22 cellular contexts compared by ENCODE assay signal in the genomic region with DNA sequence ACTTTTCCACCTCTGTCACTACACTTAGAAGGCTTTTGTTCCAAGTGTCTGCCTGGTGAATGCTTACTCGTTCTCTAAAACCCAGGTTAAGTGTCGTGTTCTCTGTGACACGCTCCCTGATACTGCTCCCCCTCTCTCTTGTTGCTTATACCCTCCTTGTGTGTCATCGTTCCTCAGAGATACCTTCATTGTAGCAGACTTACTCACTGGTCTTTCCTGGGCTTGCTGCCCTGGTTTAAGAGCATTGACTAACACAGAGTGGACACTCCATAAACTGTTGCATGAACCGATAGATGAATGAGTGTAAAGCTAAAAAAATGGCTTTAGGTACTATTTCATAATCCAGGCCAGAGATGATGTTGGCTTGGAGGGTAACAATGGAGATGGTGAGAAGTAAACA.
A peak's percentile ranks its signal among the peaks of the same experiment; 100 is the strongest.
DNase-seq lines count a peak whose midpoint lies in the region; ATAC-seq and TF ChIP-seq lines count a peak whose summit lies in the region.
"Had no signal": no experiment of that assay in that cellular context is flagged by ENCODE, and none has a peak within 500 bp of the region (broad histone marks: within the 10 kb centered on the region; RNA-seq: fewer than 3 reads in every experiment).

No MANE protein-coding gene starts in this region.

- no peak overlapping the region for H3K27ac ChIP-seq in mammary epithelial cell (ENCODE audit: insufficient read depth, low read depth, low read length)
- H3K27ac ChIP-seq in RWPE2 (ENCODE audit: poor library complexity, severe bottlenecking) = no peak overlapping the region
- H3K27ac ChIP-seq: 22Rv1, BLaER1, body of pancreas, epithelial cell of prostate, PC-9 had no signal

- no peaks in the 10 kb centered on the region for H3K9me3 ChIP-seq in mammary epithelial cell (replicated peaks; ENCODE audit: insufficient read depth, low read length)
- H3K9me3 ChIP-seq in RWPE2 (ENCODE audit: severe bottlenecking) = no peaks in the 10 kb centered on the region
- H3K9me3 ChIP-seq: BLaER1, body of pancreas had no signal

- CTCF ChIA-PET in mammary epithelial cell (lab: Charles Lee; ENCODE audit: low non-redundant PET) = no interaction called here
- CTCF ChIA-PET in MCF 10A (lab: Yijun Ruan, JAX) = interaction anchor here (0.6 to 4.5 kb wide), 3 partner anchors 15 to 504 kb away, joined by 3 to 25 read pairs (median 3); no protein-coding TSS in a partner anchor

- in situ Hi-C loops in mammary epithelial cell (cut with MboI; ENCODE audit: low sequenced_read_pairs in 2 of 2) = loop anchor here in 1 of 2 donors (25.0 kb wide), 1 partner anchor 321 kb away; no protein-coding TSS in a partner anchor

- no peaks in the 10 kb centered on the region for H3K79me2 ChIP-seq in mammary epithelial cell (ENCODE audit: insufficient read depth, low read length)

- no peaks in the 10 kb centered on the region for H3K27me3 ChIP-seq in mammary epithelial cell (ENCODE audit: insufficient read depth, low read length)
- peaks cover 2% of the 10 kb centered on the region for H3K27me3 ChIP-seq in RWPE2 (ENCODE audit: insufficient read depth, poor library complexity, severe bottlenecking)
- H3K27me3 ChIP-seq: BLaER1, body of pancreas had no signal

- H3K4me2 ChIP-seq in mammary epithelial cell (ENCODE audit: insufficient read depth, low read depth, low read length) = no peak overlapping the region
- H3K4me2 ChIP-seq: BLaER1, PC-9 had no signal

- H3K36me3 ChIP-seq in mammary epithelial cell (ENCODE audit: insufficient read depth, low read length) (no peaks in the 10 kb centered on the region), RWPE2 (ENCODE audit: low read depth) (no peaks in the 10 kb centered on the region)
- H3K36me3 ChIP-seq: BLaER1 had no signal

- 73% methylated on average over 5 of the region's 5 CpGs for WGBS in mammary epithelial cell (ENCODE audit: low coverage, missing lambda C conversion rate)

- H2AFZ ChIP-seq in mammary epithelial cell (ENCODE audit: low read depth, low read length) = no peak overlapping the region
- H2AFZ ChIP-seq: PC-9 had no signal

- H4K20me1 ChIP-seq in mammary epithelial cell (ENCODE audit: insufficient read depth, low read length) = no peaks in the 10 kb centered on the region
- H4K20me1 ChIP-seq: BLaER1 had no signal

- peak; percentile 7 for DNase-seq in mammary epithelial cell
- DNase-seq in MCF 10A (ENCODE audit: unreplicated experiment) = no peak
- DNase-seq in RWPE2 (ENCODE audit: low spot score) = no peak
- DNase-seq in fibroblast of peridontal ligament (ENCODE audit: extremely low read depth) = peak; percentile 27
- no peak for DNase-seq in left cardiac atrium
- DNase-seq in NCI-H82 treated with DMSO at 0.1 percent for 48 hours (lab: John Stamatoyannopoulos, UW; ENCODE audit: unreplicated experiment) = no peak
- no peak for DNase-seq in activated CD4-positive, CD25-positive, alpha-beta regulatory T cell treated with anti-CD3 and anti-CD28 coated beads, Interleukin-2, amount 50 U/mL, for 72 hours
- DNase-seq: activated CD4-positive, alpha-beta memory T cell treated with anti-CD3 and anti-CD28 coated beads, Interleukin-2, amount 10 ng/mL, durations not matched to agents 7 days and 5 days; activated effector memory CD4-positive, alpha-beta T cell treated with anti-CD3 and anti-CD28 coated beads, Interleukin-2, amount 50 U/mL, for 16 hours; activated naive CD8-positive, alpha-beta T cell treated with anti-CD3 and anti-CD28 coated beads, Interleukin-2, amount 10 ng/mL, durations not matched to agents 7 days and 5 days; body of pancreas; kidney; MV-4-11; NCI-H510A; PC-9; stimulated activated naive CD8-positive, alpha-beta T cell treated with anti-CD3 and anti-CD28 coated beads, Interleukin-15, amount 100 ng/mL, for 72 hours; trophoblast cell had no signal

- H3K27me3 Mint-ChIP-seq in MCF 10A (ENCODE audit: insufficient read depth, unreplicated experiment) = peaks cover 47% of the 10 kb centered on the region

- ATAC-seq in RWPE2 (ENCODE audit: low read depth) = 0 out of 3 replicates have a peak, but pooled peaks have one; percentile 21
- no peak for ATAC-seq in left cardiac atrium
- ATAC-seq in GM21786 (IDR thresholded peaks at IDR 0.05; ENCODE audit: unreplicated experiment) = no peak
- ATAC-seq: body of pancreas; K562; stimulated activated naive CD8-positive, alpha-beta T cell treated with anti-CD3 and anti-CD28 coated beads, Interleukin-15, amount 100 ng/mL, for 72 hours had no signal

- H3K4me1 Mint-ChIP-seq in MCF 10A (ENCODE audit: insufficient read depth, unreplicated experiment) = no peaks in the 10 kb centered on the region
- H3K4me1 Mint-ChIP-seq: activated CD4-positive, alpha-beta memory T cell treated with anti-CD3 and anti-CD28 coated beads, Interleukin-2, amount 10 ng/mL, durations not matched to agents 7 days and 5 days; activated naive CD8-positive, alpha-beta T cell treated with anti-CD3 and anti-CD28 coated beads, Interleukin-2, amount 10 ng/mL, durations not matched to agents 7 days and 5 days; stimulated activated naive CD8-positive, alpha-beta T cell treated with anti-CD3 and anti-CD28 coated beads, Interleukin-15, amount 100 ng/mL, for 72 hours had no signal

- intact Hi-C loops in mammary epithelial cell (cut with micrococcal nuclease) (no loop called here), MCF 10A (cut with micrococcal nuclease) (loop anchor here (10.0 kb wide), 1 partner anchor 432 kb away; no protein-coding TSS in a partner anchor), left cardiac atrium (cut with DNase I) (loop anchor here (5.0 to 10.0 kb wide), 2 partner anchors 171 to 272 kb away; a partner anchor contains a TSS)

- no peaks in the 10 kb centered on the region for H3K9me3 Mint-ChIP-seq in MCF 10A (ENCODE audit: unreplicated experiment)
- H3K9me3 Mint-ChIP-seq: activated CD4-positive, alpha-beta memory T cell treated with anti-CD3 and anti-CD28 coated beads, Interleukin-2, amount 10 ng/mL, durations not matched to agents 7 days and 5 days; activated naive CD8-positive, alpha-beta T cell treated with anti-CD3 and anti-CD28 coated beads, Interleukin-2, amount 10 ng/mL, durations not matched to agents 7 days and 5 days; stimulated activated naive CD8-positive, alpha-beta T cell treated with anti-CD3 and anti-CD28 coated beads, Interleukin-15, amount 100 ng/mL, for 72 hours had no signal

- H3K4me3 Mint-ChIP-seq in MCF 10A (ENCODE audit: unreplicated experiment) = no peak overlapping the region
- H3K4me3 Mint-ChIP-seq: activated CD4-positive, alpha-beta memory T cell treated with anti-CD3 and anti-CD28 coated beads, Interleukin-2, amount 10 ng/mL, durations not matched to agents 7 days and 5 days; activated naive CD8-positive, alpha-beta T cell treated with anti-CD3 and anti-CD28 coated beads, Interleukin-2, amount 10 ng/mL, durations not matched to agents 7 days and 5 days; stimulated activated naive CD8-positive, alpha-beta T cell treated with anti-CD3 and anti-CD28 coated beads, Interleukin-15, amount 100 ng/mL, for 72 hours had no signal

- no peak for TF ChIP-seq CTCF in mammary epithelial cell (conservative IDR thresholded peaks at IDR 0.05 in 1 of 2, IDR thresholded peaks at IDR 0.05 in 1 of 2; ENCODE audit: extremely low read depth in 1 of 2, insufficient read depth in 1 of 2, low read depth in 1 of 2, low read length in 2 of 2)
- TF ChIP-seq CTCF in MCF 10A (IDR thresholded peaks at IDR 0.05; ENCODE audit: unreplicated experiment) = no peak
- no peak for TF ChIP-seq CTCF in RWPE2 (IDR thresholded peaks at IDR 0.05; ENCODE audit: poor library complexity, severe bottlenecking)

- H3K36me3 Mint-ChIP-seq in MCF 10A (ENCODE audit: insufficient read depth, unreplicated experiment) = no peaks in the 10 kb centered on the region
- H3K36me3 Mint-ChIP-seq: activated naive CD8-positive, alpha-beta T cell treated with anti-CD3 and anti-CD28 coated beads, Interleukin-2, amount 10 ng/mL, durations not matched to agents 7 days and 5 days had no signal

- H3K4me1 ChIP-seq in mammary epithelial cell (ENCODE audit: insufficient read depth, low read length) (no peaks in the 10 kb centered on the region), RWPE2 (ENCODE audit: insufficient read depth, poor library complexity, severe bottlenecking) (no peaks in the 10 kb centered on the region)
- H3K4me1 ChIP-seq: body of pancreas had no signal

- POLR2A ChIA-PET in MCF 10A (lab: Yijun Ruan, JAX) = no interaction called here

- dilution Hi-C loops in mammary epithelial cell (cut with HindIII; ENCODE audit: low sequenced_read_pairs) = loop anchor here (25.0 kb wide), 1 partner anchor 171 kb away; a partner anchor contains a TSS

- no peak overlapping the region for H3K27ac Mint-ChIP-seq in MCF 10A (ENCODE audit: low read depth, unreplicated experiment)
- H3K27ac Mint-ChIP-seq: activated CD4-positive, alpha-beta memory T cell treated with anti-CD3 and anti-CD28 coated beads, Interleukin-2, amount 10 ng/mL, durations not matched to agents 7 days and 5 days; activated naive CD8-positive, alpha-beta T cell treated with anti-CD3 and anti-CD28 coated beads, Interleukin-2, amount 10 ng/mL, durations not matched to agents 7 days and 5 days; stimulated activated naive CD8-positive, alpha-beta T cell treated with anti-CD3 and anti-CD28 coated beads, Interleukin-15, amount 100 ng/mL, for 72 hours had no signal

- no peak overlapping the region for H3K9ac ChIP-seq in mammary epithelial cell (ENCODE audit: insufficient read depth, low read length)
- H3K9ac ChIP-seq: BLaER1 had no signal

- BruUV-seq in mammary epithelial cell (replicated peaks; lab: Mats Ljungman, UMichigan) (no TSS peak), MCF 10A (replicated peaks; lab: Mats Ljungman, UMichigan) (no TSS peak)

- H3K4me3 ChIP-seq in mammary epithelial cell (replicated peaks in 1 of 3; ENCODE audit: insufficient read depth in 1 of 3, low read depth in 2 of 3, low read length in 3 of 3) (no peak overlapping the region), RWPE2 (ENCODE audit: severe bottlenecking) (no peak overlapping the region)
- H3K4me3 ChIP-seq: BLaER1, body of pancreas, K562, PC-9 had no signal

Comparison
In these comparisons a context has a peak if more than half of its experiments do, and no peak if none do; other contexts are left out.
1. DNase-seq: peak in mammary epithelial cell (single experiment) and fibroblast of peridontal ligament (single experiment); none in MCF 10A (single experiment), RWPE2 (single experiment), left cardiac atrium (single experiment), NCI-H82 treated with DMSO at 0.1 percent for 48 hours (single experiment) and activated CD4-positive, CD25-positive, alpha-beta regulatory T cell treated with anti-CD3 and anti-CD28 coated beads, Interleukin-2, amount 50 U/mL, for 72 hours (single experiment).